Comparison of ENCODE assay signal across 8 cellular contexts in the genomic region with DNA sequence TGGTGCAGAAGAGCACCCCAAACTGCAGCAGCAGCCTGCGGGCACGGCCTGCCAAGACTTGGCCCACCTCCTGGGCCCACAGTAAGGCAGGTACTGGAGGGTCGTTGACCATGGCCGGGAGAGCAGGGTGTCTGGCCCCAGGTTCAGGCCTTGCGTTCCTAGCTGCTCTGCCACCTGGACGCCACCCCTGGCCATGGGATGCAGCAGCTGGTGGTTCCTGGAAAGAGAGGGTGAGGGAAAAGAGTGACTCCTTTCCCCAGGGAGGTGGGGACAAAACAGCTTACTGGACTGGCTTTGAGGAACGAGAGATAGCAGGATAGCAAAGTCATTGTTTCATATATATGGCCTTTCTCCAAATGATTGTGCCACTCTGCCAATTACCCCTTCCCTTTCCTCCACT. TPM values are rescaled to one million over a fixed set of nuclear protein-coding genes. Genes with fewer than 3 reads are reported as not detected.
DNase-seq lines count a peak whose midpoint lies in the region; TF ChIP-seq lines count a peak whose summit lies in the region.

No MANE protein-coding gene starts in this region.

- WGBS in stomach, 5 donors, result 16 to 41% (median 33%) methylated on average over 7 of the region's 7 CpGs

- H3K4me1 Mint-ChIP-seq in activated T-helper 1 cell treated with anti-CD3 and anti-CD28 coated beads, Interleukin-12 subunit alpha, Interleukin-12 subunit beta, Interleukin-2, Interleukin-4 antibody, amounts not matched to agents 30 ng/mL and 10 ng/mL and 1 ng/mL, durations not matched to agents 14 hours and 24 hours and 36 hours (ENCODE audit: low read depth), result peaks cover 44% of the 10 kb centered on the region

- TF ChIP-seq POLR2A in stomach (IDR thresholded peaks at IDR 0.05), result no peak

- peak overlapping the region; percentile 89 for H3K4me3 Mint-ChIP-seq in activated T-helper 1 cell treated with anti-CD3 and anti-CD28 coated beads, Interleukin-12 subunit alpha, Interleukin-12 subunit beta, Interleukin-2, Interleukin-4 antibody, amounts not matched to agents 30 ng/mL and 10 ng/mL and 1 ng/mL, durations not matched to agents 14 hours and 24 hours and 36 hours

- H3K27ac Mint-ChIP-seq in activated T-helper 1 cell treated with anti-CD3 and anti-CD28 coated beads, Interleukin-12 subunit alpha, Interleukin-12 subunit beta, Interleukin-2, Interleukin-4 antibody, amounts not matched to agents 30 ng/mL and 10 ng/mL and 1 ng/mL, durations not matched to agents 14 hours and 24 hours and 36 hours, result peak overlapping the region; percentile 79

- no peak overlapping the region for H3K9ac ChIP-seq in iPS-15b (ENCODE audit: low read depth, low read length)

- H3K36me3 Mint-ChIP-seq in activated T-helper 1 cell treated with anti-CD3 and anti-CD28 coated beads, Interleukin-12 subunit alpha, Interleukin-12 subunit beta, Interleukin-2, Interleukin-4 antibody, amounts not matched to agents 30 ng/mL and 10 ng/mL and 1 ng/mL, durations not matched to agents 14 hours and 24 hours and 36 hours (ENCODE audit: low read depth), result peaks cover 23% of the 10 kb centered on the region

- H3K4me1 ChIP-seq in A673 (ENCODE audit: insufficient read depth, low read length, poor library complexity, severe bottlenecking), result peaks cover 37% of the 10 kb centered on the region
- peaks cover 3% of the 10 kb centered on the region; the same call in 1 of the 2 replicates for H3K4me1 ChIP-seq in HEK293 (ENCODE audit: control insufficient read depth, insufficient read depth, low read length)
- peaks cover 8% of the 10 kb centered on the region for H3K4me1 ChIP-seq in iPS-15b (ENCODE audit: control insufficient read depth, insufficient read depth, low read length)
- H3K4me1 ChIP-seq in stomach, result peaks cover 40 to 52% (median 46%) of the 10 kb centered on the region in 4 donors

- POLR2A ChIA-PET in A673 (lab: Charles Lee; ENCODE audit: low non-redundant PET) (interaction anchor here (1.6 kb wide), 1 partner anchor 40 kb away, joined by 5 read pairs; a partner anchor contains a TSS), HEK293 (lab: Yijun Ruan, JAX) (interaction anchor here (0.8 to 3.7 kb wide), 15 partner anchors 10 to 150 kb away, joined by 3 to 34 read pairs (median 13); a partner anchor contains a TSS)

- intact Hi-C loops in A673 (cut with micrococcal nuclease; ENCODE audit: unreplicated experiment) (loop anchor here (5.0 kb wide), 2 partner anchors 113 to 308 kb away; a partner anchor contains a TSS), stomach (cut with DNase I; ENCODE audit: low total_unique reads) (no loop called here)
- intact Hi-C loops in activated T-helper 1 cell treated with anti-CD3 and anti-CD28 coated beads, Interleukin-12 subunit alpha, Interleukin-12 subunit beta, Interleukin-2, Interleukin-4 antibody, amounts not matched to agents 30 ng/mL and 10 ng/mL and 1 ng/mL, durations not matched to agents 14 hours and 24 hours and 36 hours (cut with micrococcal nuclease), result loop anchor here (5.0 kb wide), 1 partner anchor 583 kb away; a partner anchor contains a TSS

- no peaks in the 10 kb centered on the region for H3K27me3 Mint-ChIP-seq in activated T-helper 1 cell treated with anti-CD3 and anti-CD28 coated beads, Interleukin-12 subunit alpha, Interleukin-12 subunit beta, Interleukin-2, Interleukin-4 antibody, amounts not matched to agents 30 ng/mL and 10 ng/mL and 1 ng/mL, durations not matched to agents 14 hours and 24 hours and 36 hours (ENCODE audit: insufficient read depth)

- CTCF ChIA-PET in A673 (lab: Charles Lee), result interaction anchor here (0.5 kb wide), 1 partner anchor 69 kb away, joined by 7 read pairs; no protein-coding TSS in a partner anchor
- CTCF ChIA-PET in HEK293 (lab: Yijun Ruan, JAX), result interaction anchor here (0.7 to 2.1 kb wide), 6 partner anchors 8 to 98 kb away, joined by 3 to 7 read pairs (median 3); no protein-coding TSS in a partner anchor

- BruUV-seq in A673 (replicated peaks; lab: Mats Ljungman, UMichigan), result no TSS peak

- DNase-seq in A673 (ENCODE audit: low spot score), result no peak
- no peak for DNase-seq in activated T-helper 1 cell treated with anti-CD3 and anti-CD28 coated beads, Interleukin-12 subunit alpha, Interleukin-12 subunit beta, Interleukin-2, Interleukin-4 antibody, amounts not matched to agents 30 ng/mL and 10 ng/mL and 1 ng/mL, durations not matched to agents 14 hours and 24 hours and 36 hours (ENCODE audit: low spot score)
- DNase-seq in stomach, result no peak
- DNase-seq in HuH-7 (ENCODE audit: low spot score), result no peak
- no peak for DNase-seq in AG08395 (ENCODE audit: low spot score)
- no peak for DNase-seq in medulla oblongata (ENCODE audit: extremely low spot score)

- no peak for TF ChIP-seq EP300 in stomach (IDR thresholded peaks at IDR 0.05)

- H3K27ac ChIP-seq in A673 (ENCODE audit: low read depth, low read length, poor library complexity, severe bottlenecking) (peak overlapping the region; percentile 75), HEK293 (ENCODE audit: extremely low read depth, low read depth, low read length) (peak overlapping the region; percentile 51; the same call in 1 of the 2 replicates), stomach (peak overlapping the region; percentile 81 to 94 (median 89))

- H3K9me3 ChIP-seq in A673 (ENCODE audit: low read depth, low read length, poor library complexity, severe bottlenecking), result no peaks in the 10 kb centered on the region
- no peaks in the 10 kb centered on the region for H3K9me3 ChIP-seq in HEK293 (ENCODE audit: control insufficient read depth, insufficient read depth, low read depth, low read length)
- no peaks in the 10 kb centered on the region for H3K9me3 ChIP-seq in iPS-15b (ENCODE audit: control insufficient read depth, insufficient read depth, low read length)
- no peaks in the 10 kb centered on the region for H3K9me3 ChIP-seq in stomach

- peak overlapping the region; percentile 65 for H3K4me3 ChIP-seq in A673 (ENCODE audit: low read depth, low read length, poor library complexity, severe bottlenecking)
- peak overlapping the region; percentile 62 for H3K4me3 ChIP-seq in HEK293 (ENCODE audit: low read depth, low read length)
- H3K4me3 ChIP-seq in iPS-15b (ENCODE audit: low read depth, low read length), result peak overlapping the region; percentile 77
- H3K4me3 ChIP-seq in stomach, result peak overlapping the region; percentile 65 to 87 (median 80)

- no peak for TF ChIP-seq CTCF in A673 (conservative IDR thresholded peaks at IDR 0.05; ENCODE audit: low read depth, low read length)
- no peak for TF ChIP-seq CTCF in HEK293 (tag by site-specific recombination; IDR thresholded peaks at IDR 0.05)
- TF ChIP-seq CTCF in stomach (IDR thresholded peaks at IDR 0.05), result no peak

- no peaks in the 10 kb centered on the region for H3K9me3 Mint-ChIP-seq in activated T-helper 1 cell treated with anti-CD3 and anti-CD28 coated beads, Interleukin-12 subunit alpha, Interleukin-12 subunit beta, Interleukin-2, Interleukin-4 antibody, amounts not matched to agents 30 ng/mL and 10 ng/mL and 1 ng/mL, durations not matched to agents 14 hours and 24 hours and 36 hours

- H3K27me3 ChIP-seq in A673 (replicated peaks; ENCODE audit: insufficient read depth, low read depth, low read length, poor library complexity) (no peaks in the 10 kb centered on the region), iPS-15b (ENCODE audit: control insufficient read depth, insufficient read depth, low read length) (no peaks in the 10 kb centered on the region), stomach (no peaks in the 10 kb centered on the region)

- H3K36me3 ChIP-seq in A673 (ENCODE audit: insufficient read depth, low read length, poor library complexity, severe bottlenecking) (peaks cover 16% of the 10 kb centered on the region), HEK293 (ENCODE audit: control insufficient read depth in 2 of 2, insufficient read depth in 1 of 2, low read length in 2 of 2) (peaks cover 15 to 89% of the 10 kb centered on the region in 2 experiments), iPS-15b (ENCODE audit: control insufficient read depth, insufficient read depth, low read length) (peaks cover 5% of the 10 kb centered on the region), stomach (peaks cover 0 to 25% (median 19%) of the 10 kb centered on the region in 4 donors)

TF ChIP-seq in HEK293, 187 proteins besides CTCF, POLR2A, EP300 and RAD21 (continues in another document):
- TF ChIP-seq ZNF146 (tag by site-specific recombination; IDR thresholded peaks at IDR 0.05) (no peak), GLI4 (tag by site-specific recombination; IDR thresholded peaks at IDR 0.05) (no peak), ZNF24 (tag by site-specific recombination; IDR thresholded peaks at IDR 0.05) (no peak), KLF7 (tag by site-specific recombination; IDR thresholded peaks at IDR 0.05; ENCODE audit: borderline replicate concordance) (no peak)

RNA-seq across cellular contexts. Expression of a gene that starts 1.8 kb away (rescaled TPM):
- total RNA-seq in A673 (2021) (123 and 132 TPM in 2 replicates), stomach (100 to 1,000 TPM in 3 of 5 donors, 10 to 100 TPM in 2; 29.9 to 144 (median 110) TPM)
- total RNA-seq in activated T-helper 1 cell treated with anti-CD3 and anti-CD28 coated beads, Interleukin-12 subunit alpha, Interleukin-12 subunit beta, Interleukin-2, Interleukin-4 antibody, amounts not matched to agents 30 ng/mL and 10 ng/mL and 1 ng/mL, durations not matched to agents 14 hours and 24 hours and 36 hours, result 34.0 and 34.6 TPM in 2 replicates
- polyA plus RNA-seq in stomach, result 10 to 100 TPM; 63.4 to 95.9 (median 92.6) TPM

RNA-seq across cellular contexts. Expression of a gene that starts 2.1 kb away (rescaled TPM):
- total RNA-seq in A673 (2021) (0.45 and 0.72 TPM in 2 replicates), stomach (not detected)
- total RNA-seq in activated T-helper 1 cell treated with anti-CD3 and anti-CD28 coated beads, Interleukin-12 subunit alpha, Interleukin-12 subunit beta, Interleukin-2, Interleukin-4 antibody, amounts not matched to agents 30 ng/mL and 10 ng/mL and 1 ng/mL, durations not matched to agents 14 hours and 24 hours and 36 hours, result not detected in 2 replicates
- under 1 TPM in 1 of 3 donors, not detected in 2; 0.75 TPM for polyA plus RNA-seq in stomach

RNA-seq across cellular contexts. Expression of a gene that starts 16.1 kb away (rescaled TPM):
- total RNA-seq in A673 (2021) (0.37 and 0.52 TPM in 2 replicates), stomach (10 to 100 TPM in 2 of 5 donors, 1 to 10 TPM in 3; 4.0 to 20.0 (median 8.2) TPM)
- total RNA-seq in activated T-helper 1 cell treated with anti-CD3 and anti-CD28 coated beads, Interleukin-12 subunit alpha, Interleukin-12 subunit beta, Interleukin-2, Interleukin-4 antibody, amounts not matched to agents 30 ng/mL and 10 ng/mL and 1 ng/mL, durations not matched to agents 14 hours and 24 hours and 36 hours, result 0.17 and 0.26 TPM in 2 replicates
- 1 to 10 TPM; 1.6 to 4.6 (median 1.8) TPM for polyA plus RNA-seq in stomach

RNA-seq across cellular contexts. Expression of a gene that starts 21.9 kb away (rescaled TPM):
- total RNA-seq in A673 (2021) (104 and 105 TPM in 2 replicates), stomach (10 to 100 TPM; 10.3 to 73.5 (median 36.0) TPM)
- 53.0 and 55.2 TPM in 2 replicates for total RNA-seq in activated T-helper 1 cell treated with anti-CD3 and anti-CD28 coated beads, Interleukin-12 subunit alpha, Interleukin-12 subunit beta, Interleukin-2, Interleukin-4 antibody, amounts not matched to agents 30 ng/mL and 10 ng/mL and 1 ng/mL, durations not matched to agents 14 hours and 24 hours and 36 hours
- polyA plus RNA-seq in stomach, result 10 to 100 TPM; 25.1 to 28.6 (median 27.3) TPM

RNA-seq across cellular contexts. Expression of a gene that starts 22.9 kb away (rescaled TPM):
- total RNA-seq in A673 (2021), result 66.5 and 66.8 TPM in 2 replicates
- 36.4 and 38.0 TPM in 2 replicates for total RNA-seq in activated T-helper 1 cell treated with anti-CD3 and anti-CD28 coated beads, Interleukin-12 subunit alpha, Interleukin-12 subunit beta, Interleukin-2, Interleukin-4 antibody, amounts not matched to agents 30 ng/mL and 10 ng/mL and 1 ng/mL, durations not matched to agents 14 hours and 24 hours and 36 hours
- total RNA-seq in stomach, result 10 to 100 TPM in 1 of 5 donors, 1 to 10 TPM in 3, under 1 TPM in 1; 0.89 to 26.6 (median 8.2) TPM
- polyA plus RNA-seq in stomach, result 10 to 100 TPM; 16.6 to 33.6 (median 26.0) TPM
